23 cellular contexts compared by ENCODE assay signal in genomic region chr9:134395002-134395517, GRCh38.
DNase-seq lines count a peak whose midpoint lies in the region; ATAC-seq, FAIRE-seq and TF ChIP-seq lines count a peak whose summit lies in the region.
"Had no signal": no experiment of that assay in that cellular context is flagged by ENCODE, and none has a peak within 500 bp of the region (broad histone marks: within the 10 kb centered on the region; RNA-seq: fewer than 3 reads in every experiment).

No MANE protein-coding gene starts in this region.

- no peak overlapping the region for H3K4ac ChIP-seq in mesenchymal stem cell (ENCODE audit: low read depth in 1 of 2, low read length in 2 of 2)

- H3K27me3 ChIP-seq in liver (ENCODE audit: control insufficient read depth in 4 of 4, insufficient read depth in 4 of 4, low read length in 3 of 4) (no peaks in the 10 kb centered on the region), HepG2 (ENCODE audit: control insufficient read depth in 1 of 2, insufficient read depth in 2 of 2, low read length in 2 of 2) (no peaks in the 10 kb centered on the region), mesenchymal stem cell (ENCODE audit: control insufficient read depth in 1 of 2, insufficient read depth in 1 of 2, low read length in 2 of 2) (no peaks in the 10 kb centered on the region), left lung (no peaks in the 10 kb centered on the region)
- H3K27me3 ChIP-seq: adrenal gland, SJSA1, tibial nerve had no signal

- no peak overlapping the region for H2AFZ ChIP-seq in HepG2 (ENCODE audit: low read length)
- H2AFZ ChIP-seq in mesenchymal stem cell (ENCODE audit: low read depth, low read length), result no peak overlapping the region

- no peak for TF ChIP-seq POLR2A in HepG2 (IDR thresholded peaks at IDR 0.05; ENCODE audit: insufficient read depth in 1 of 2, low read depth in 2 of 2, low read length in 2 of 2)

- H3K9me3 ChIP-seq in liver (ENCODE audit: control insufficient read depth in 4 of 4, low read length in 3 of 4) (peaks cover 0 to 4% (median 0%) of the 10 kb centered on the region in 4 donors), HepG2 (ENCODE audit: low read length) (peaks cover 10% of the 10 kb centered on the region), T-helper 17 cell (ENCODE audit: control insufficient read depth, low read length, poor library complexity, severe bottlenecking) (no peaks in the 10 kb centered on the region), mesenchymal stem cell (ENCODE audit: control insufficient read depth, low read length) (peaks cover 4% of the 10 kb centered on the region), left lung (peaks cover 0 to 4% of the 10 kb centered on the region in 2 donors)
- H3K9me3 ChIP-seq: adrenal gland had no signal

- no peak overlapping the region for H2BK120ac ChIP-seq in mesenchymal stem cell (ENCODE audit: low read depth, low read length)

- H3K36me3 ChIP-seq in liver (ENCODE audit: control insufficient read depth in 4 of 4, insufficient read depth in 3 of 4, low read depth in 1 of 4, low read length in 3 of 4) (peaks cover 0 to 9% (median 1%) of the 10 kb centered on the region in 4 donors), HepG2 (replicated peaks in 1 of 2; ENCODE audit: control insufficient read depth in 1 of 2, insufficient read depth in 2 of 2, low read length in 2 of 2) (peaks cover 0 to 3% of the 10 kb centered on the region in 2 experiments; a peak in 1 of 5 replicates), mesenchymal stem cell (ENCODE audit: control insufficient read depth in 1 of 2, insufficient read depth in 2 of 2, low read depth in 1 of 2, low read length in 2 of 2) (peaks cover 0 to 21% of the 10 kb centered on the region in 2 experiments), left lung (no peaks in the 10 kb centered on the region)
- H3K36me3 ChIP-seq: adrenal gland, tibial nerve had no signal

- no peaks in the 10 kb centered on the region for H3K36me3 Mint-ChIP-seq in T-helper 17 cell (ENCODE audit: low read depth)
- H3K36me3 Mint-ChIP-seq: stimulated activated memory B cell treated with anti-CD40 and anti-IgM and Interleukin-4, amounts not matched to agents 10 μg/mL and 1 μg/mL and 100 μg/mL, for 72 hours had no signal

- no peak overlapping the region for H2BK5ac ChIP-seq in mesenchymal stem cell (ENCODE audit: low read depth, low read length, poor library complexity, severe bottlenecking)

- no peak overlapping the region for H3K4me3 Mint-ChIP-seq in T-helper 17 cell
- H3K4me3 Mint-ChIP-seq: activated CD8-positive, alpha-beta memory T cell treated with anti-CD3 and anti-CD28 coated beads, Interleukin-2, amount 10 ng/mL, durations not matched to agents 7 days and 5 days; stimulated activated memory B cell treated with anti-CD40 and anti-IgM and Interleukin-4, amounts not matched to agents 10 μg/mL and 1 μg/mL and 100 μg/mL, for 72 hours had no signal

- no peaks in the 10 kb centered on the region for H3K27me3 Mint-ChIP-seq in T-helper 17 cell
- H3K27me3 Mint-ChIP-seq: stimulated activated memory B cell treated with anti-CD40 and anti-IgM and Interleukin-4, amounts not matched to agents 10 μg/mL and 1 μg/mL and 100 μg/mL, for 72 hours had no signal

- peaks cover 79% of the 10 kb centered on the region for H3K79me1 ChIP-seq in mesenchymal stem cell (replicated peaks; ENCODE audit: low read length, poor library complexity, severe bottlenecking)

- no peak overlapping the region for H4K91ac ChIP-seq in mesenchymal stem cell (ENCODE audit: low read length)

- H3K4me1 ChIP-seq in liver (ENCODE audit: control insufficient read depth in 4 of 4, insufficient read depth in 4 of 4, low read length in 3 of 4), result peaks cover 28 to 84% (median 41%) of the 10 kb centered on the region in 4 donors
- no peaks in the 10 kb centered on the region for H3K4me1 ChIP-seq in HepG2 (ENCODE audit: insufficient read depth, low read length)
- H3K4me1 ChIP-seq in mesenchymal stem cell (ENCODE audit: control insufficient read depth, insufficient read depth, low read depth, low read length), result peaks cover 47% of the 10 kb centered on the region
- peaks cover 28 to 97% of the 10 kb centered on the region in 2 donors for H3K4me1 ChIP-seq in left lung

- H3K18ac ChIP-seq in mesenchymal stem cell (ENCODE audit: low read depth in 1 of 2, low read length in 2 of 2), result no peak overlapping the region

- ATAC-seq in HepG2, result no peak
- no peak for ATAC-seq in T-helper 17 cell
- ATAC-seq in left lung, result no peak
- no peak for ATAC-seq in HG03175 (IDR thresholded peaks at IDR 0.05; ENCODE audit: unreplicated experiment)
- ATAC-seq in omental fat pad (ENCODE audit: low FRiP score), result no peak
- ATAC-seq: activated CD8-positive, alpha-beta memory T cell treated with anti-CD3 and anti-CD28 coated beads, Interleukin-2, amount 10 ng/mL, durations not matched to agents 7 days and 5 days; stimulated activated memory B cell treated with anti-CD40 and anti-IgM and Interleukin-4, amounts not matched to agents 10 μg/mL and 1 μg/mL and 100 μg/mL, for 72 hours had no signal

- no peak for TF ChIP-seq CTCF in liver (IDR thresholded peaks at IDR 0.05; ENCODE audit: low read depth, low read length, missing input control)
- TF ChIP-seq CTCF in HepG2 (CRISPR knock-in tag; IDR thresholded peaks at IDR 0.05), result no peak
- no peak for TF ChIP-seq CTCF in left lung (IDR thresholded peaks at IDR 0.05)
- no peak for TF ChIP-seq CTCF in omental fat pad (IDR thresholded peaks at IDR 0.05)

- BruUV-seq in HepG2 (replicated peaks; lab: Mats Ljungman, UMichigan), result no TSS peak

- in situ Hi-C loops in HepG2 (cut with HindIII; ENCODE audit: extremely low pct_ligation_motif_present, low pct_unique_long_range_greater_than_20kb), result no loop called here

- H3K79me2 ChIP-seq in HepG2 (ENCODE audit: insufficient read depth, low read length), result peaks cover 48% of the 10 kb centered on the region

- no peak overlapping the region for H3K23ac ChIP-seq in mesenchymal stem cell (ENCODE audit: low read length in 2 of 2)

- H3K4me1 Mint-ChIP-seq in T-helper 17 cell, result peaks cover 40% of the 10 kb centered on the region

- H3K14ac ChIP-seq in mesenchymal stem cell (ENCODE audit: low read length in 2 of 2), result no peak overlapping the region

- H3K27ac ChIP-seq in liver (ENCODE audit: low read depth in 1 of 2, low read length in 2 of 2) (peak overlapping the region; percentile 47 to 52), HepG2 (ENCODE audit: extremely low read length, insufficient read depth, low read length) (no peak overlapping the region), mesenchymal stem cell (ENCODE audit: low read length, poor library complexity, severe bottlenecking) (no peak overlapping the region), left lung (peak overlapping the region in 1 of 2 donors; percentile 92)
- H3K27ac ChIP-seq: SJSA1 had no signal

- CTCF ChIA-PET in HepG2 (lab: Yijun Ruan, JAX; ENCODE audit: low intra/inter-chr PET ratio, low total read pairs), result no interaction called here

- DNase-seq in HepG2 (ENCODE audit: low spot score) (no peak), T-helper 17 cell (no peak), mesenchymal stem cell (no peak), left lung (no peak), omental fat pad (ENCODE audit: low spot score) (no peak), SW 1271 (lab: John Stamatoyannopoulos, UW) (no peak)
- DNase-seq: activated CD4-positive, CD25-positive, alpha-beta regulatory T cell; activated CD8-positive, alpha-beta memory T cell treated with anti-CD3 and anti-CD28 coated beads, Interleukin-2, amount 10 ng/mL, durations not matched to agents 7 days and 5 days; adrenal gland; COR-L47; HCEC 1CT; KBM-7; NCI-H1930; NCI-H524; stimulated activated CD4-positive, alpha-beta T cell treated with anti-CD3 and anti-CD28 coated beads, Interleukin-15, amount 100 ng/mL, for 24 hours; T-helper 9 cell had no signal

- H3K27ac Mint-ChIP-seq in T-helper 17 cell, result peak overlapping the region; percentile 94
- H3K27ac Mint-ChIP-seq: activated CD8-positive, alpha-beta memory T cell treated with anti-CD3 and anti-CD28 coated beads, Interleukin-2, amount 10 ng/mL, durations not matched to agents 7 days and 5 days had no signal

- POLR2A ChIA-PET in HepG2 (lab: Yijun Ruan, JAX), result no interaction called here

- H2BK12ac ChIP-seq in mesenchymal stem cell (ENCODE audit: low read length in 2 of 2), result no peak overlapping the region

- H4K8ac ChIP-seq in mesenchymal stem cell (ENCODE audit: low read length), result peak overlapping the region; percentile 22

- TF ChIP-seq RAD21 in liver (IDR thresholded peaks at IDR 0.05) (no peak), HepG2 (CRISPR knock-in tag; IDR thresholded peaks at IDR 0.05) (no peak)

- intact Hi-C loops in HepG2 (cut with micrococcal nuclease; ENCODE audit: unreplicated experiment) (no loop called here), left lung (cut with DNase I) (loop anchor here in 1 of 2 donors (10.0 kb wide), 1 partner anchor 60 kb away; no protein-coding TSS in a partner anchor)

- no peak overlapping the region for H2AK5ac ChIP-seq in mesenchymal stem cell (ENCODE audit: low read length, severe bottlenecking)

- H3K4me2 ChIP-seq in HepG2 (ENCODE audit: low read depth, low read length) (no peak overlapping the region), mesenchymal stem cell (ENCODE audit: low read length, poor library complexity, severe bottlenecking) (no peak overlapping the region)

- H4K20me1 ChIP-seq in HepG2 (ENCODE audit: insufficient read depth, low read length), result peaks cover 71% of the 10 kb centered on the region

- no peak overlapping the region for H3K4me3 ChIP-seq in liver (ENCODE audit: low read depth in 1 of 3, low read length in 3 of 3)
- no peak overlapping the region for H3K4me3 ChIP-seq in HepG2 (replicated peaks in 1 of 3; ENCODE audit: insufficient read depth in 1 of 3, low read depth in 2 of 3, low read length in 3 of 3)
- H3K4me3 ChIP-seq in mesenchymal stem cell (ENCODE audit: insufficient read depth in 1 of 2, low read depth in 1 of 2, low read length in 2 of 2), result no peak overlapping the region
- H3K4me3 ChIP-seq in left lung, result no peak overlapping the region
- H3K4me3 ChIP-seq: adrenal gland, SJSA1, tibial nerve had no signal

- 74% methylated on average over 16 of the region's 16 CpGs for WGBS in liver
- WGBS in HepG2 (ENCODE audit: low lambda C conversion rate), result 89% methylated on average over 8 of the region's 16 CpGs
- WGBS in mesenchymal stem cell, result 92% methylated on average over 13 of the region's 16 CpGs

- TF ChIP-seq EP300 in HepG2 (IDR thresholded peaks at IDR 0.05; ENCODE audit: low read depth in 2 of 2, low read length in 2 of 2) (no peak), HepG2 (CRISPR knock-in tag; IDR thresholded peaks at IDR 0.05; ENCODE audit: borderline replicate concordance) (no peak)

- no peak overlapping the region for H2BK15ac ChIP-seq in mesenchymal stem cell (ENCODE audit: low read depth, poor library complexity, severe bottlenecking)

- FAIRE-seq in HepG2 (lab: Jason Lieb, UNC), result no peak
- FAIRE-seq: bronchial epithelial cell, islet of Langerhans had no signal

- H3K9ac ChIP-seq in liver (ENCODE audit: low read depth in 1 of 2, low read length in 2 of 2) (no peak overlapping the region), HepG2 (ENCODE audit: insufficient read depth, low read depth, low read length) (no peak overlapping the region), mesenchymal stem cell (ENCODE audit: low read length) (no peak overlapping the region)

TF ChIP-seq in liver, 16 proteins besides CTCF, POLR2A, EP300 and RAD21 (continues in another document):
- TF ChIP-seq HNF4G (IDR thresholded peaks at IDR 0.05) (no peak), FOXA1 (IDR thresholded peaks at IDR 0.05) (no peak)

TF ChIP-seq in HepG2, 621 proteins besides CTCF, POLR2A, EP300 and RAD21 (continues in another document):
- no peak for TF ChIP-seq SYNCRIP (IDR thresholded peaks at IDR 0.05; ENCODE audit: insufficient read depth, low read depth, low read length)

Comparison
In these comparisons a context has a peak if more than half of its experiments do, and no peak if none do; other contexts are left out.
1. H3K27ac ChIP-seq: peak in liver (2 of 2); none in HepG2 (single experiment) and mesenchymal stem cell (single experiment).